In the genomic region with DNA sequence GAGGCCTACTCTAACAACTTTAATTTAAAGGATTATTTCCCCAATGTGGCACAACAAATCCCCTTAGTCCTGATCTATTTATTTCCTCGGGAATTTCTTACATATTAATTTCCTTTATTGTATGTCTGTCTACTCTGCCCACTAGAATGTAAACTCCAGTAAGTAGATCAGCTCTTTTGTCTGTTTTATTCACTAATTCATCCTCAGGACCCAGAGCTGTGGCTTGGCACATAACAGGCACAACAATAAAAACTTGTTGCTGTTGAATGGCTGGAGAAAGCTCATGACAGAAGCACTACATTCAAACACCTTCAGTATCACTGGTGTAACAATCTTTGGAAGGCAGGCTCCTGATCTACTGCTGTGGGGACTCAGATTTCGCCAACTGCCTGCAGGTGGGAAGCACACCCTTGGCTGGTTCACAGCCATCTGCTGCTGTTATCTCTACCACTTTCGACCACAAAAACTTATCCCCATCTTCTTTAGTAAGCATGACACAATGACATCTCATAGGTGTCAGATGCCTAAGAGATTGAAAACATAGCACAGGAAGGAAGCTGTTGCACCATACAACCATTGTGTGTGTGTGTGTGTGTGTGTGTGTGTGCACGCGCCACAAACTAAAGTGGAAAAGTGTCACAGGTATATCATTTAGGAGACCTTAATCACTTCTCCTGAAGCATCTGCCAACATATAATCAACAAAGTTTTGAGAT, we compare ENCODE assay signal across 2 cellular contexts.
A peak's percentile ranks its signal among the peaks of the same experiment; 100 is the strongest.
TF ChIP-seq lines count a peak whose summit lies in the region.

No MANE protein-coding gene starts in this region.

TF ChIP-seq in WTC11, 78 proteins besides CTCF, POLR2A, EP300 and RAD21 (continues in another document):
- TF ChIP-seq OVOL2 (CRISPR knock-in tag; IDR thresholded peaks at IDR 0.05; ENCODE audit: borderline replicate concordance) = no peak
- no peak for TF ChIP-seq HMGA2 (CRISPR knock-in tag; IDR thresholded peaks at IDR 0.05)
- no peak for TF ChIP-seq AFF4 (CRISPR knock-in tag; IDR thresholded peaks at IDR 0.05; ENCODE audit: borderline replicate concordance)
- TF ChIP-seq ZNF121 (CRISPR knock-in tag; IDR thresholded peaks at IDR 0.05) = no peak
- TF ChIP-seq ZNF232 (CRISPR knock-in tag; IDR thresholded peaks at IDR 0.05) = no peak
- TF ChIP-seq GTF2I (CRISPR knock-in tag; conservative IDR thresholded peaks at IDR 0.05) = no peak
- TF ChIP-seq ARID4B (CRISPR knock-in tag; IDR thresholded peaks at IDR 0.05; ENCODE audit: borderline replicate concordance) = no peak
- no peak for TF ChIP-seq JAZF1 (CRISPR knock-in tag; IDR thresholded peaks at IDR 0.05)
- TF ChIP-seq, protein P1, sequence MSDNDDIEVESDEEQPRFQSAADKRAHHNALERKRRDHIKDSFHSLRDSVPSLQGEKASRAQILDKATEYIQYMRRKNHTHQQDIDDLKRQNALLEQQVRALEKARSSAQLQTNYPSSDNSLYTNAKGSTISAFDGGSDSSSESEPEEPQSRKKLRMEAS (CRISPR knock-in tag; IDR thresholded peaks at IDR 0.05) = no peak
- TF ChIP-seq, protein P2, sequence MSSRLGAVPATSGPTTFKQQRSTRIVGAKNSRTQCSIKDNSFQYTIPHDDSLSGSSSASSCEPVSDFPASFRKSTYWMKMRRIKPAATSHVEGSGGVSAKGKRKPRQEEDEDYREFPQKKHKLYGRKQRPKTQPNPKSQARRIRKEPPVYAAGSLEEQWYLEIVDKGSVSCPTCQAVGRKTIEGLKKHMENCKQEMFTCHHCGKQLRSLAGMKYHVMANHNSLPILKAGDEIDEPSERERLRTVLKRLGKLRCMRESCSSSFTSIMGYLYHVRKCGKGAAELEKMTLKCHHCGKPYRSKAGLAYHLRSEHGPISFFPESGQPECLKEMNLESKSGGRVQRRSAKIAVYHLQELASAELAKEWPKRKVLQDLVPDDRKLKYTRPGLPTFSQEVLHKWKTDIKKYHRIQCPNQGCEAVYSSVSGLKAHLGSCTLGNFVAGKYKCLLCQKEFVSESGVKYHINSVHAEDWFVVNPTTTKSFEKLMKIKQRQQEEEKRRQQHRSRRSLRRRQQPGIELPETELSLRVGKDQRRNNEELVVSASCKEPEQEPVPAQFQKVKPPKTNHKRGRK (CRISPR knock-in tag; IDR thresholded peaks at IDR 0.05; ENCODE audit: borderline replicate concordance) = no peak
- TF ChIP-seq PRRX2 (CRISPR knock-in tag; IDR thresholded peaks at IDR 0.05) = no peak
- TF ChIP-seq, protein P3, sequence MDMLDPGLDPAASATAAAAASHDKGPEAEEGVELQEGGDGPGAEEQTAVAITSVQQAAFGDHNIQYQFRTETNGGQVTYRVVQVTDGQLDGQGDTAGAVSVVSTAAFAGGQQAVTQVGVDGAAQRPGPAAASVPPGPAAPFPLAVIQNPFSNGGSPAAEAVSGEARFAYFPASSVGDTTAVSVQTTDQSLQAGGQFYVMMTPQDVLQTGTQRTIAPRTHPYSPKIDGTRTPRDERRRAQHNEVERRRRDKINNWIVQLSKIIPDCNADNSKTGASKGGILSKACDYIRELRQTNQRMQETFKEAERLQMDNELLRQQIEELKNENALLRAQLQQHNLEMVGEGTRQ (CRISPR knock-in tag; IDR thresholded peaks at IDR 0.05) = no peak
- TF ChIP-seq NFE2L1 (CRISPR knock-in tag; IDR thresholded peaks at IDR 0.05) = no peak
- TF ChIP-seq ZNF416 (CRISPR knock-in tag; IDR thresholded peaks at IDR 0.05) = no peak

TF ChIP-seq in HepG2, 621 proteins besides CTCF, POLR2A, EP300 and RAD21:
- peak; percentile 14; the same call in 1 of the 2 replicates for TF ChIP-seq CEBPB (IDR thresholded peaks at IDR 0.05; ENCODE audit: borderline replicate concordance, low read depth, low read length)
- no peak for TF ChIP-seq SSRP1 (CRISPR knock-in tag; IDR thresholded peaks at IDR 0.05)
- no peak for TF ChIP-seq TOE1 (CRISPR knock-in tag; IDR thresholded peaks at IDR 0.05)
- TF ChIP-seq CENPX (CRISPR knock-in tag; IDR thresholded peaks at IDR 0.05) = no peak
